ENCODE assay signal across 12 cellular contexts in genomic region chr4:2083826-2084160, GRCh38. TPM values are rescaled to one million over a fixed set of nuclear protein-coding genes. Genes with fewer than 3 reads are reported as not detected.
"Had no signal": no experiment of that assay in that cellular context is flagged by ENCODE, and none has a peak within 500 bp of the region (broad histone marks: within the 10 kb centered on the region; RNA-seq: fewer than 3 reads in every experiment).

No MANE protein-coding gene starts in this region.

- H3K4me3 ChIP-seq: hepatocyte, mucosa of descending colon, tibial nerve had no signal

- H3K36me3 Mint-ChIP-seq: WTC11 had no signal

- H3K4me3 Mint-ChIP-seq: activated CD4-positive, alpha-beta T cell treated with anti-CD3 and anti-CD28 coated beads, Interleukin-2, amount 10 ng/mL, durations not matched to agents 7 days and 5 days; activated naive CD8-positive, alpha-beta T cell treated with anti-CD3 and anti-CD28 coated beads, Interleukin-2, amount 50 U/mL, for 24 hours; T-helper 1 cell treated with Interleukin-12 subunit alpha and Interleukin-12 subunit beta and Interleukin-4 antibody, amounts not matched to agents 30 μg/mL and 1 μg/mL, for 36 hours; WTC11 had no signal

- DNase-seq: activated CD4-positive, alpha-beta T cell treated with anti-CD3 and anti-CD28 coated beads, Interleukin-2, amount 10 ng/mL, durations not matched to agents 7 days and 5 days; activated naive CD8-positive, alpha-beta T cell treated with anti-CD3 and anti-CD28 coated beads, Interleukin-2, amount 50 U/mL, for 24 hours; cortex of kidney; effector CD8-positive, alpha-beta T cell; mucosa of descending colon; SHP77 treated with DMSO at 0.1 percent for 48 hours; stimulated activated CD4-positive, alpha-beta T cell treated with anti-CD3 and anti-CD28 coated beads, Interleukin-4, amount 100 ng/mL, for 4 hours had no signal

- H3K27ac ChIP-seq: hepatocyte, tibial nerve had no signal

- H3K27me3 Mint-ChIP-seq: activated CD4-positive, alpha-beta T cell treated with anti-CD3 and anti-CD28 coated beads, Interleukin-2, amount 10 ng/mL, durations not matched to agents 7 days and 5 days had no signal

- H3K9me3 ChIP-seq: mucosa of descending colon, tibial nerve had no signal

- ATAC-seq: activated naive CD8-positive, alpha-beta T cell treated with anti-CD3 and anti-CD28 coated beads, Interleukin-2, amount 50 U/mL, for 24 hours; mucosa of descending colon; naive thymus-derived CD8-positive, alpha-beta T cell; WTC11 had no signal

- H3K4me1 Mint-ChIP-seq: activated CD4-positive, alpha-beta T cell treated with anti-CD3 and anti-CD28 coated beads, Interleukin-2, amount 10 ng/mL, durations not matched to agents 7 days and 5 days; activated naive CD8-positive, alpha-beta T cell treated with anti-CD3 and anti-CD28 coated beads, Interleukin-2, amount 50 U/mL, for 24 hours; naive thymus-derived CD8-positive, alpha-beta T cell; WTC11 had no signal

- H3K27me3 ChIP-seq: hepatocyte, tibial nerve had no signal

- H3K36me3 ChIP-seq: tibial nerve had no signal

- H3K4me1 ChIP-seq: tibial nerve had no signal

- H3K9me3 Mint-ChIP-seq: activated CD4-positive, alpha-beta T cell treated with anti-CD3 and anti-CD28 coated beads, Interleukin-2, amount 10 ng/mL, durations not matched to agents 7 days and 5 days; activated naive CD8-positive, alpha-beta T cell treated with anti-CD3 and anti-CD28 coated beads, Interleukin-2, amount 50 U/mL, for 24 hours; T-helper 1 cell treated with Interleukin-12 subunit alpha and Interleukin-12 subunit beta and Interleukin-4 antibody, amounts not matched to agents 30 μg/mL and 1 μg/mL, for 36 hours; WTC11 had no signal

RNA-seq across cellular contexts. Expression of gene NAT8L, which starts 24.7 kb away (rescaled TPM):
- polyA plus RNA-seq: naive thymus-derived CD8-positive, alpha-beta T cell had no signal
